8 cellular contexts compared by ENCODE assay signal in the genomic region with DNA sequence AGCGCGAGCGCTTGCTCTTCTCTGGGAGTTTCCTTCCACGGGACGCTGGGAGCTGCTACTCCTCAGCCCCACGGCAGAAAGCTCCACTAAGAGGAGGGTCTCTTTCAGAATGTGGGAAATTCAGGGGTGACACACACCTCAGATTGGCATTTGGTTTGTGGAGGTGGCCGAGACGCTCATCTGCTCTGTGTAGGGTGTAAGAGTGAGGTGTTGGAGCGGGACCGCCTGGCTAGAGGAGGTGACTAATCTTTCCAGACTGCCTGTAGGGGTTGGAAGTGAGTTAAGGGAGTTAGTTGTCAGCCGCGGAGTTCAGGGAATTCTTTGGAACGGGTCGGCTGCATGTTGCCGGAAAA. TPM values are rescaled to one million over a fixed set of nuclear protein-coding genes. Genes with fewer than 3 reads are reported as not detected.
DNase-seq lines count a peak whose midpoint lies in the region; ATAC-seq lines count a peak whose summit lies in the region.

No MANE protein-coding gene starts in this region.

- DNase-seq in G401 (ENCODE audit: low spot score) = peak; percentile 19
- DNase-seq in SK-MEL-5 (ENCODE audit: low read depth, low spot score) = peak; percentile 43
- DNase-seq in T47D (ENCODE audit: low read depth in 1 of 2, low spot score in 1 of 2) = peak; percentile 46 to 64
- peak; percentile 75 for DNase-seq in kidney glomerular epithelial cell (lab: John Stamatoyannopoulos, UW)
- DNase-seq in stimulated activated CD4-positive, alpha-beta T cell treated with anti-CD3 and anti-CD28 coated beads, Interleukin-1b, Interleukin-23, amount 100 ng/mL, for 48 hours = peak; percentile 53
- no peak for DNase-seq in GOT3 (lab: John Stamatoyannopoulos, UW)
- DNase-seq in NCI-H1930 (lab: John Stamatoyannopoulos, UW) = no peak

- peak; percentile 12 for ATAC-seq in HG02763 (IDR thresholded peaks at IDR 0.05; ENCODE audit: unreplicated experiment)

- in situ Hi-C loops in G401 (cut with HindIII; ENCODE audit: low sequenced_read_pairs) (no loop called here), SK-MEL-5 (cut with HindIII; ENCODE audit: low pct_unique_long_range_greater_than_20kb, low sequenced_read_pairs) (no loop called here), T47D (cut with HindIII; ENCODE audit: low pct_unique_long_range_greater_than_20kb, low sequenced_read_pairs) (no loop called here)

RNA-seq across cellular contexts. Expression of a gene that starts 0.7 kb away (rescaled TPM):
- total RNA-seq in G401 (2014; rRNA removed; shearing (Covaris generic)) = 105 and 214 TPM in 2 replicates
- 111 and 119 TPM in 2 replicates for total RNA-seq in SK-MEL-5 (2014; rRNA removed; shearing (Covaris generic))
- 108 and 141 TPM in 2 replicates for polyA plus RNA-seq in SK-MEL-5 (2015; cell fraction: cytosol; rRNA removed)
- polyA plus RNA-seq in SK-MEL-5 (2015; cell fraction: nucleus; rRNA removed) = 119 and 125 TPM in 2 replicates

RNA-seq across cellular contexts. Expression of a gene that starts 41.7 kb away (rescaled TPM):
- total RNA-seq in G401 (2014; rRNA removed; shearing (Covaris generic)) = 1.2 and 3.3 TPM in 2 replicates
- 18.0 and 20.0 TPM in 2 replicates for total RNA-seq in SK-MEL-5 (2014; rRNA removed; shearing (Covaris generic))
- 19.6 and 26.1 TPM in 2 replicates for polyA plus RNA-seq in SK-MEL-5 (2015; cell fraction: cytosol; rRNA removed)
- 20.8 and 29.0 TPM in 2 replicates for polyA plus RNA-seq in SK-MEL-5 (2015; cell fraction: nucleus; rRNA removed)

Comparison
In these comparisons a context has a peak if more than half of its experiments do, and no peak if none do; other contexts are left out.
1. DNase-seq: peak in G401 (single experiment), SK-MEL-5 (single experiment), T47D (2 of 2), kidney glomerular epithelial cell (single experiment) and stimulated activated CD4-positive, alpha-beta T cell treated with anti-CD3 and anti-CD28 coated beads, Interleukin-1b, Interleukin-23, amount 100 ng/mL, for 48 hours (single experiment); none in GOT3 (single experiment) and NCI-H1930 (0 of 2).